23 cellular contexts compared by ENCODE assay signal in genomic region chr15:98666441-98666840, GRCh38.
"Had no signal": no experiment of that assay in that cellular context is flagged by ENCODE, and none has a peak within 500 bp of the region (broad histone marks: within the 10 kb centered on the region; RNA-seq: fewer than 3 reads in every experiment).

No MANE protein-coding gene starts in this region.

- H3K4me3 ChIP-seq: cardiac muscle cell, dorsolateral prefrontal cortex, esophagus muscularis mucosa, prostate gland, skin epidermis, suprapubic skin, upper lobe of left lung had no signal

- FAIRE-seq: endometrium, TTC549 had no signal

- DNase-seq: activated CD4-positive, alpha-beta T cell treated with anti-CD3 and anti-CD28 coated beads, Interleukin-2, amount 10 ng/mL, durations not matched to agents 24 days and 14 days; activated CD4-positive, CD25-positive, alpha-beta regulatory T cell; activated CD8-positive, alpha-beta memory T cell treated with anti-CD3 and anti-CD28 coated beads for 24 hours; activated naive CD4-positive, alpha-beta T cell treated with anti-CD3 and anti-CD28 coated beads for 36 hours; dorsolateral prefrontal cortex; hippocampal formation; left ventricle myocardium superior; occipital lobe; right cardiac atrium; stimulated activated CD4-positive, alpha-beta T cell treated with anti-CD3 and anti-CD28 coated beads, Interleukin-4, amount 100 ng/mL, for 4 hours; stimulated activated CD8-positive, alpha-beta memory T cell treated with anti-CD3 and anti-CD28 coated beads, Interleukin-4, amount 100 ng/mL, for 48 hours; stimulated activated naive CD8-positive, alpha-beta T cell treated with anti-CD3 and anti-CD28 coated beads, Interleukin-15, Interleukin-2, amounts not matched to agents 100 U/mL and 50 U/mL, for 24 hours; upper lobe of left lung had no signal

- H3K27me3 ChIP-seq: cardiac muscle cell, dorsolateral prefrontal cortex, esophagus muscularis mucosa, suprapubic skin, upper lobe of left lung had no signal

- H3K27ac ChIP-seq: cardiac muscle cell, esophagus muscularis mucosa, prostate gland, suprapubic skin, upper lobe of left lung had no signal

- H3K9me3 ChIP-seq: esophagus muscularis mucosa, prostate gland, suprapubic skin, upper lobe of left lung had no signal

- H3K27me3 Mint-ChIP-seq: activated CD4-positive, alpha-beta T cell treated with anti-CD3 and anti-CD28 coated beads, Interleukin-2, amount 10 ng/mL, durations not matched to agents 24 days and 14 days; natural killer cell treated with Interleukin-12 subunit alpha and Interleukin-12 subunit beta and Interleukin-15 and Interleukin-18, amount 100 ng/mL, for 72 hours had no signal

- H3K36me3 ChIP-seq: cardiac muscle cell, esophagus muscularis mucosa, prostate gland, suprapubic skin, upper lobe of left lung had no signal

- H3K36me3 Mint-ChIP-seq: natural killer cell treated with Interleukin-12 subunit alpha and Interleukin-12 subunit beta and Interleukin-15 and Interleukin-18, amount 100 ng/mL, for 72 hours had no signal

- H3K27ac Mint-ChIP-seq: activated CD4-positive, alpha-beta T cell treated with anti-CD3 and anti-CD28 coated beads, Interleukin-2, amount 10 ng/mL, durations not matched to agents 24 days and 14 days; activated naive CD4-positive, alpha-beta T cell treated with anti-CD3 and anti-CD28 coated beads for 36 hours; activated T-helper 17 cell treated with anti-CD3 and anti-CD28 coated beads, Interleukin-2, amount 50 U/mL, for 72 hours; memory B cell; natural killer cell treated with Interleukin-12 subunit alpha and Interleukin-12 subunit beta and Interleukin-15 and Interleukin-18, amount 100 ng/mL, for 72 hours had no signal

- H3K9me3 Mint-ChIP-seq: activated CD4-positive, alpha-beta T cell treated with anti-CD3 and anti-CD28 coated beads, Interleukin-2, amount 10 ng/mL, durations not matched to agents 24 days and 14 days; activated naive CD4-positive, alpha-beta T cell treated with anti-CD3 and anti-CD28 coated beads for 36 hours; activated T-helper 17 cell treated with anti-CD3 and anti-CD28 coated beads, Interleukin-2, amount 50 U/mL, for 72 hours; memory B cell; natural killer cell treated with Interleukin-12 subunit alpha and Interleukin-12 subunit beta and Interleukin-15 and Interleukin-18, amount 100 ng/mL, for 72 hours had no signal

- ATAC-seq: activated T-helper 17 cell treated with anti-CD3 and anti-CD28 coated beads, Interleukin-2, amount 50 U/mL, for 72 hours; left ventricle myocardium superior; natural killer cell treated with Interleukin-12 subunit alpha and Interleukin-12 subunit beta and Interleukin-15 and Interleukin-18, amount 100 ng/mL, for 72 hours; right cardiac atrium; stimulated activated naive CD8-positive, alpha-beta T cell treated with anti-CD3 and anti-CD28 coated beads, Interleukin-15, Interleukin-2, amounts not matched to agents 100 U/mL and 50 U/mL, for 24 hours had no signal

- H3K4me3 Mint-ChIP-seq: activated CD4-positive, alpha-beta T cell treated with anti-CD3 and anti-CD28 coated beads, Interleukin-2, amount 10 ng/mL, durations not matched to agents 24 days and 14 days; activated naive CD4-positive, alpha-beta T cell treated with anti-CD3 and anti-CD28 coated beads for 36 hours; activated T-helper 17 cell treated with anti-CD3 and anti-CD28 coated beads, Interleukin-2, amount 50 U/mL, for 72 hours; memory B cell; natural killer cell treated with Interleukin-12 subunit alpha and Interleukin-12 subunit beta and Interleukin-15 and Interleukin-18, amount 100 ng/mL, for 72 hours had no signal
